In genomic region chr5:95922798-95923197, GRCh38 we compare ENCODE assay signal across 14 cellular contexts. TPM values are rescaled to one million over a fixed set of nuclear protein-coding genes. Genes with fewer than 3 reads are reported as not detected.
DNase-seq lines count a peak whose midpoint lies in the region; ATAC-seq and TF ChIP-seq lines count a peak whose summit lies in the region.
"Had no signal": no experiment of that assay in that cellular context is flagged by ENCODE, and none has a peak within 500 bp of the region (broad histone marks: within the 10 kb centered on the region; RNA-seq: fewer than 3 reads in every experiment).

No MANE protein-coding gene starts in this region.

- H3K27ac ChIP-seq in breast epithelium = no peak overlapping the region
- H3K27ac ChIP-seq in RWPE2 (ENCODE audit: poor library complexity, severe bottlenecking) = peak overlapping the region; percentile 69
- H3K27ac ChIP-seq in testis = peak overlapping the region; percentile 77 to 80
- H3K27ac ChIP-seq: BLaER1 had no signal

- peaks cover 10% of the 10 kb centered on the region for H3K36me3 Mint-ChIP-seq in MCF 10A (ENCODE audit: insufficient read depth, unreplicated experiment)
- H3K36me3 Mint-ChIP-seq in HFFc6 (ENCODE audit: low read depth) = peaks cover 69% of the 10 kb centered on the region
- H3K36me3 Mint-ChIP-seq in chondrocyte (ENCODE audit: low read depth) = peaks cover 6% of the 10 kb centered on the region

- H3K4me3 ChIP-seq in breast epithelium (no peak overlapping the region), RWPE2 (ENCODE audit: severe bottlenecking) (no peak overlapping the region), testis (no peak overlapping the region)
- H3K4me3 ChIP-seq: BLaER1 had no signal

- no peaks in the 10 kb centered on the region for H3K9me3 Mint-ChIP-seq in MCF 10A (ENCODE audit: unreplicated experiment)
- peaks cover 5% of the 10 kb centered on the region; the same call in 1 of the 2 replicates for H3K9me3 Mint-ChIP-seq in HFFc6
- no peaks in the 10 kb centered on the region for H3K9me3 Mint-ChIP-seq in chondrocyte (ENCODE audit: low read depth)
- H3K9me3 Mint-ChIP-seq: CD8-positive, alpha-beta memory T cell had no signal

- DNase-seq in MCF 10A (ENCODE audit: unreplicated experiment) (no peak), breast epithelium (ENCODE audit: low spot score in 2 of 2) (no peak), HFFc6 (no peak), RWPE2 (ENCODE audit: low spot score) (no peak), testis (peak; percentile 84), chondrocyte (ENCODE audit: low spot score) (no peak)
- DNase-seq: 8988T; AML-193; Caco-2; CD8-positive, alpha-beta memory T cell; GF-D8; HCEC 1CT had no signal

- H3K27ac Mint-ChIP-seq in MCF 10A (ENCODE audit: low read depth, unreplicated experiment) = peak overlapping the region; percentile 87
- peak overlapping the region; percentile 64 for H3K27ac Mint-ChIP-seq in HFFc6
- no peak overlapping the region for H3K27ac Mint-ChIP-seq in chondrocyte (ENCODE audit: unreplicated experiment)

- H3K4me3 Mint-ChIP-seq in MCF 10A (ENCODE audit: unreplicated experiment) = no peak overlapping the region
- H3K4me3 Mint-ChIP-seq in HFFc6 = no peak overlapping the region
- H3K4me3 Mint-ChIP-seq in chondrocyte (ENCODE audit: unreplicated experiment) = no peak overlapping the region
- H3K4me3 Mint-ChIP-seq: CD8-positive, alpha-beta memory T cell had no signal

- 48 to 77% methylated on average over 3 of the region's 3 CpGs for WGBS in testis, 2 donors

- TF ChIP-seq CTCF in MCF 10A (IDR thresholded peaks at IDR 0.05; ENCODE audit: unreplicated experiment) (no peak), breast epithelium (IDR thresholded peaks at IDR 0.05) (no peak), HFFc6 (IDR thresholded peaks at IDR 0.05) (no peak), RWPE2 (IDR thresholded peaks at IDR 0.05; ENCODE audit: poor library complexity, severe bottlenecking) (no peak), testis (IDR thresholded peaks at IDR 0.05) (no peak), chondrocyte (IDR thresholded peaks at IDR 0.05) (no peak)

- intact Hi-C loops in MCF 10A (cut with micrococcal nuclease) = loop anchor here (5.0 kb wide), 1 partner anchor 145 kb away; no protein-coding TSS in a partner anchor
- intact Hi-C loops in breast epithelium (cut with DNase I; ENCODE audit: low total_unique reads) = no loop called here
- intact Hi-C loops in testis (cut with DNase I; ENCODE audit: low total_unique reads) = no loop called here

- H3K27me3 ChIP-seq in breast epithelium = no peaks in the 10 kb centered on the region
- no peaks in the 10 kb centered on the region for H3K27me3 ChIP-seq in RWPE2 (ENCODE audit: insufficient read depth, poor library complexity, severe bottlenecking)
- no peaks in the 10 kb centered on the region for H3K27me3 ChIP-seq in testis
- H3K27me3 ChIP-seq: BLaER1 had no signal

- no peaks in the 10 kb centered on the region for H3K27me3 Mint-ChIP-seq in MCF 10A (ENCODE audit: insufficient read depth, unreplicated experiment)
- H3K27me3 Mint-ChIP-seq in HFFc6 (ENCODE audit: insufficient read depth) = peaks cover 20% of the 10 kb centered on the region; the same call in 1 of the 2 replicates
- H3K27me3 Mint-ChIP-seq in chondrocyte (ENCODE audit: low read depth) = no peaks in the 10 kb centered on the region
- H3K27me3 Mint-ChIP-seq: CD8-positive, alpha-beta memory T cell had no signal

- H3K36me3 ChIP-seq in breast epithelium = no peaks in the 10 kb centered on the region
- peaks cover 84% of the 10 kb centered on the region for H3K36me3 ChIP-seq in RWPE2 (ENCODE audit: low read depth)
- H3K36me3 ChIP-seq in testis (ENCODE audit: low read depth, missing control alignments) = no peaks in the 10 kb centered on the region
- H3K36me3 ChIP-seq: BLaER1 had no signal

- H3K9me3 ChIP-seq in breast epithelium = no peaks in the 10 kb centered on the region
- H3K9me3 ChIP-seq in RWPE2 (ENCODE audit: severe bottlenecking) = no peaks in the 10 kb centered on the region
- no peaks in the 10 kb centered on the region for H3K9me3 ChIP-seq in testis
- H3K9me3 ChIP-seq: BLaER1, Caco-2 had no signal

- no peak for TF ChIP-seq POLR2A in breast epithelium (IDR thresholded peaks at IDR 0.05)
- no peak for TF ChIP-seq POLR2A in testis (IDR thresholded peaks at IDR 0.05)

- H3K4me1 Mint-ChIP-seq in MCF 10A (ENCODE audit: insufficient read depth, unreplicated experiment) = peaks cover 45% of the 10 kb centered on the region
- peaks cover 89% of the 10 kb centered on the region for H3K4me1 Mint-ChIP-seq in HFFc6 (ENCODE audit: low read depth)
- peaks cover 24% of the 10 kb centered on the region for H3K4me1 Mint-ChIP-seq in chondrocyte (ENCODE audit: low read depth)

- no TSS peak for BruUV-seq in MCF 10A (replicated peaks; lab: Mats Ljungman, UMichigan)

- H3K4me1 ChIP-seq in breast epithelium = no peaks in the 10 kb centered on the region
- H3K4me1 ChIP-seq in RWPE2 (ENCODE audit: insufficient read depth, poor library complexity, severe bottlenecking) = peaks cover 63% of the 10 kb centered on the region
- peaks cover 40% of the 10 kb centered on the region for H3K4me1 ChIP-seq in testis

- CTCF ChIA-PET in MCF 10A (lab: Yijun Ruan, JAX) = interaction anchor here (1.6 kb wide), 1 partner anchor 32 kb away, joined by 6 read pairs; no protein-coding TSS in a partner anchor

- no peak for ATAC-seq in RWPE2 (ENCODE audit: low read depth)
- ATAC-seq in HG03378 (IDR thresholded peaks at IDR 0.05; ENCODE audit: unreplicated experiment) = no peak

- POLR2A ChIA-PET in MCF 10A (lab: Yijun Ruan, JAX) = interaction anchor here (0.7 to 1.2 kb wide), 6 partner anchors 33 to 679 kb away, joined by 3 to 6 read pairs (median 3); no protein-coding TSS in a partner anchor

RNA-seq across cellular contexts. Expression of gene ELL2, which starts 38.9 kb away (rescaled TPM):
- total RNA-seq in MCF 10A (2022) (144 and 147 TPM in 2 replicates), breast epithelium (100 to 1,000 TPM in 2 of 3 donors, 10 to 100 TPM in 1; 95.7 to 211 (median 168) TPM), testis (10 to 100 TPM; 78.9 to 87.3 TPM), chondrocyte (51.7 to 83.8 TPM (median 59.3 TPM) in 3 replicates)
- total RNA-seq in HFFc6 (2021; fragmentation: NEBNext Ultra II Directional; extraction: Animal tissue kit (Norgen Biotek cat#: 25700)) = 100 to 1,000 TPM; 346 to 505 (median 380) TPM
- polyA plus RNA-seq in testis (ENCODE audit: insufficient read depth, low read depth, low replicate concordance) = 32.1 TPM

Comparison
In these comparisons a context has a peak if more than half of its experiments do, and no peak if none do; other contexts are left out.
1. H3K27ac ChIP-seq: peak in RWPE2 (single experiment) and testis (2 of 2); none in breast epithelium (0 of 2).